Comparison of ENCODE assay signal across 22 cellular contexts in the genomic region with DNA sequence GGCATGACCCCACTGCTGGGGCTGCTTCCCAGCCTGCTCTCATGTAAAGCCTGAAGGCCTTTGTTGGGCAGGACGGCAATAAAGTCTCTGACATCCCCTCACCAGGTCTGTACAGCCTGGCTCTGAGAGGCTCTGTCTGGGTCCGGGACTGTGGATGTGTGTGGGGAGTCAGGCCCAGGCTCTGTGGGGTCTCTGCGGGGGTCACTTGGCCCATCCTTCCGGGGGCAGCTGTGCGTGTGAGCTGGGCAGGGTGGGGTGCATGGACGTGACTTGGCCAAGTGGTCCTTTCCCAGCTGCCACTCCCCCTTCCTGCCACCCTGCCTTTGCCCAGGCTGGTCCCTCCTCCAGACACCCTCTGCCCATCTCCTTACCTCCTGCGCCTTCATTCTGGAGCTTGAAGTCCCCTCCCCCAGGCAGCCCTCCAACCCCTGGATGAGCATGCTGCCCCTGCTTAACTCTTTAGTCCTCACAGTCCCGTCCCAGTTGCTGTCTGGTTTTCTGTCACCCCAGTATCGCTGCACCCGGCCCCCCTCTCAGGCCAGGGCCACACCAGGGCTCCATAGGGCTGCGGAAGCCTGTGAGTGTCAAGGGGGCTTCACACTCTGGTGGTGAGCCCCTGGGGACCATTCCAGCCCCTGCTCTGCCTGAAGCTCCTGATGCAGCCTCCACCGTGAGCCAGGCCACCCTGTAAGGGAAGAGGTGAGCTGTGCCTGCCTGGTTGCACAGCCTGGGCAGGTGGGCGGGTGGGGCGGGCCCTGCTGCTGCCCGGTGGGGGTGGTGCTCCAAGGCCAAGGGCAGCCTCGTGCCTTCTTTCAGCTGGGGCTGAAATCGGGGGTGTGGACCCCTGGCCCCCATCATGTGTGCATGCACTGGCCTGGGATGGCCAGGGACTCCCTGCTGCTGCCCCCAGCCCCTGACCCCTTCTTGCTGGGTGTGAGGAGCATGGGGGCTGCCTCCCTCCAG. TPM values are rescaled to one million over a fixed set of nuclear protein-coding genes. Genes with fewer than 3 reads are reported as not detected.
DNase-seq lines count a peak whose midpoint lies in the region; ATAC-seq and TF ChIP-seq lines count a peak whose summit lies in the region.
"Had no signal": no experiment of that assay in that cellular context is flagged by ENCODE, and none has a peak within 500 bp of the region (broad histone marks: within the 10 kb centered on the region; RNA-seq: fewer than 3 reads in every experiment).

No MANE protein-coding gene starts in this region.

- in situ Hi-C loops in GM13976 (cut with MboI; ENCODE audit: low sequenced_read_pairs, unreplicated experiment) = no loop called here

- intact Hi-C loops in right cardiac atrium (cut with DNase I) = no loop called here
- intact Hi-C loops in sciatic nerve (cut with DNase I) = no loop called here

- H3K4me1 ChIP-seq in RWPE2 (ENCODE audit: insufficient read depth, poor library complexity, severe bottlenecking) (peaks cover 4% of the 10 kb centered on the region), right cardiac atrium (ENCODE audit: control insufficient read depth, insufficient read depth, low read length) (no peaks in the 10 kb centered on the region)
- H3K4me1 ChIP-seq: BE2C had no signal

- H3K4me3 ChIP-seq in RWPE2 (ENCODE audit: severe bottlenecking) (no peak overlapping the region), right cardiac atrium (ENCODE audit: low read length) (no peak overlapping the region)
- H3K4me3 ChIP-seq: A549, esophagus muscularis mucosa, prostate gland, smooth muscle cell had no signal

- no peak overlapping the region for H3K27ac ChIP-seq in RWPE2 (ENCODE audit: poor library complexity, severe bottlenecking)
- H3K27ac ChIP-seq in right cardiac atrium (ENCODE audit: low read length) = no peak overlapping the region
- H3K27ac ChIP-seq: A549, esophagus muscularis mucosa, prostate gland had no signal

- peaks cover 7% of the 10 kb centered on the region for H3K27me3 ChIP-seq in RWPE2 (ENCODE audit: insufficient read depth, poor library complexity, severe bottlenecking)
- no peaks in the 10 kb centered on the region for H3K27me3 ChIP-seq in right cardiac atrium (ENCODE audit: control insufficient read depth, insufficient read depth)

- ATAC-seq in RWPE2 (ENCODE audit: low read depth) = no peak
- no peak for ATAC-seq in right cardiac atrium
- ATAC-seq in sciatic nerve = no peak
- ATAC-seq in GM19467 (IDR thresholded peaks at IDR 0.05; ENCODE audit: unreplicated experiment) = no peak
- ATAC-seq: A549 had no signal

- H3K9me3 ChIP-seq in RWPE2 (ENCODE audit: severe bottlenecking) = no peaks in the 10 kb centered on the region
- no peaks in the 10 kb centered on the region for H3K9me3 ChIP-seq in right cardiac atrium (ENCODE audit: control insufficient read depth, low read length)
- H3K9me3 ChIP-seq: A549, BE2C, esophagus muscularis mucosa, prostate gland had no signal

- peak; percentile 57 for DNase-seq in activated effector memory CD4-positive, alpha-beta T cell treated with anti-CD3 and anti-CD28 coated beads, Interleukin-2, amount 50 U/mL, for 16 hours
- no peak for DNase-seq in activated effector memory CD4-positive, alpha-beta T cell treated with Interleukin-2 at 50 U/mL for 16 hours
- DNase-seq in RWPE2 (ENCODE audit: low spot score) (peak; percentile 69), right cardiac atrium (peak; percentile 15 to 40 (median 29)), sciatic nerve (ENCODE audit: low spot score) (peak; percentile 47), MV-4-11 (lab: John Stamatoyannopoulos, UW) (no peak), GM13976 (ENCODE audit: low spot score) (no peak)
- DNase-seq: activated CD4-positive, alpha-beta T cell treated with anti-CD3 and anti-CD28 coated beads for 48 hours; BE2C; DMS79; effector CD8-positive, alpha-beta T cell; midbrain; NCI-H1048; NCI-H187 treated with DMSO at 0.1 percent for 48 hours; NCI-H2227 treated with DMSO at 0.1 percent for 48 hours; SHP77 had no signal

- 64% methylated on average over 17 of the region's 17 CpGs for WGBS in right cardiac atrium

- H3K36me3 ChIP-seq in RWPE2 (ENCODE audit: low read depth) = no peaks in the 10 kb centered on the region
- H3K36me3 ChIP-seq: BE2C, esophagus muscularis mucosa, prostate gland had no signal

- TF ChIP-seq CTCF in RWPE2 (IDR thresholded peaks at IDR 0.05; ENCODE audit: poor library complexity, severe bottlenecking) = no peak
- no peak for TF ChIP-seq CTCF in GM13976 (IDR thresholded peaks at IDR 0.05; ENCODE audit: borderline replicate concordance, control extremely low read depth, extremely low read depth, insufficient read depth, missing control alignments)

RNA-seq across cellular contexts. Expression of a gene that starts 25.5 kb away (rescaled TPM):
- total RNA-seq in right cardiac atrium (10 to 100 TPM in 2 of 4 donors, 1 to 10 TPM in 2; 7.9 to 10.6 (median 9.9) TPM), sciatic nerve (10.4 TPM)
- polyA plus RNA-seq in right cardiac atrium = 7.1 TPM
- total RNA-seq: LHCN-M2 had no signal

RNA-seq across cellular contexts. Expression of a gene that starts 27.4 kb away (rescaled TPM):
- total RNA-seq in right cardiac atrium (100 to 1,000 TPM; 169 to 307 (median 208) TPM), sciatic nerve (4.6 TPM)
- polyA plus RNA-seq in right cardiac atrium = 99.1 TPM
- polyA plus RNA-seq: A549 had no signal

Comparison
In these comparisons a context has a peak if more than half of its experiments do, and no peak if none do; other contexts are left out.
1. DNase-seq: peak in activated effector memory CD4-positive, alpha-beta T cell treated with anti-CD3 and anti-CD28 coated beads, Interleukin-2, amount 50 U/mL, for 16 hours (single experiment), RWPE2 (single experiment), right cardiac atrium (3 of 3) and sciatic nerve (single experiment); none in activated effector memory CD4-positive, alpha-beta T cell treated with Interleukin-2 at 50 U/mL for 16 hours (single experiment), MV-4-11 (single experiment) and GM13976 (single experiment).
2. RNA of a gene that starts 27.4 kb away (total RNA-seq): 169 to 307 TPM in right cardiac atrium; 4.6 TPM in sciatic nerve (single experiment); every median in the first group is over 10 times any median in the second.